ENCODE assay signal across 21 cellular contexts in the genomic region with DNA sequence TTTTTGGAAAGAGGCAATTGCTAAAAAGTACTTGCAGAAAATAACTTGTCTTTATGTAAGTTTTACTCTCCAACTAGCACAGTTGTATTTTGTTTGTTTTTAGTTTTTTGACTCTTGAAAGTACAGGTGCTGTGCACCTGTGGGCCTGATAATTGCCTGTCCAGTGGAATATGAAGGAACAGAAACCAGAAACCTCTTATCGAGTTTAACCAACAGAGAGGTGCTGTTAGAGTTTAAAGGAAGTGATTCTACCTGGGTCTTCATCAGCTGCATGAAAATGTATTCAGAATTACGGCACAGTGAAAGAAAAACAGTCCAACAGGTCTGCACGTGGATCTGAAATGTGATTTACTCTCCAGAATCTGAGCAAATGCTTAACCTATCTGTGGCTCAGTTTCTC.
"Had no signal": no experiment of that assay in that cellular context is flagged by ENCODE, and none has a peak within 500 bp of the region (broad histone marks: within the 10 kb centered on the region; RNA-seq: fewer than 3 reads in every experiment).

No MANE protein-coding gene starts in this region.

- H3K27me3 ChIP-seq: suprapubic skin, tibial artery had no signal

- H3K27ac ChIP-seq: suprapubic skin, tibial artery had no signal

- H3K9me3 ChIP-seq: mucosa of descending colon had no signal

- H3K4me3 ChIP-seq: mucosa of descending colon, suprapubic skin, tibial artery had no signal

- H3K4me1 ChIP-seq: suprapubic skin, tibial artery had no signal

- DNase-seq: activated CD4-positive, alpha-beta T cell treated with anti-CD3 and anti-CD28 coated beads for 36 hours; activated CD4-positive, CD25-positive, alpha-beta regulatory T cell; activated CD8-positive, alpha-beta memory T cell treated with anti-CD3 and anti-CD28 coated beads, Interleukin-2, amount 10 ng/mL, durations not matched to agents 7 days and 5 days; activated CD8-positive, alpha-beta T cell treated with anti-CD3 and anti-CD28 coated beads, Interleukin-2, amount 10 ng/mL, durations not matched to agents 7 days and 5 days; activated naive CD8-positive, alpha-beta T cell treated with anti-CD3 and anti-CD28 coated beads, Interleukin-2, amount 50 U/mL, for 24 hours; activated T-cell treated with anti-CD3 and anti-CD28 coated beads, Interleukin-2, amount 50 U/mL, for 48 hours; amygdala; central memory CD4-positive, alpha-beta T cell; head of caudate nucleus; hippocampal formation; left cardiac atrium; left ventricle myocardium superior; mucosa of descending colon; posterior cingulate gyrus; right cardiac atrium; stimulated activated naive CD4-positive, alpha-beta T cell; tibial artery had no signal

- ATAC-seq: activated CD4-positive, alpha-beta T cell treated with anti-CD3 and anti-CD28 coated beads for 36 hours; activated CD8-positive, alpha-beta memory T cell treated with anti-CD3 and anti-CD28 coated beads, Interleukin-2, amount 10 ng/mL, durations not matched to agents 7 days and 5 days; activated CD8-positive, alpha-beta T cell treated with anti-CD3 and anti-CD28 coated beads, Interleukin-2, amount 10 ng/mL, durations not matched to agents 7 days and 5 days; activated naive CD8-positive, alpha-beta T cell treated with anti-CD3 and anti-CD28 coated beads, Interleukin-2, amount 50 U/mL, for 24 hours; left cardiac atrium; left ventricle myocardium superior; mucosa of descending colon; natural killer cell treated with Interleukin-12 subunit alpha and Interleukin-12 subunit beta and Interleukin-15 and Interleukin-18, amount 100 ng/mL, for 72 hours; right cardiac atrium had no signal

- H3K36me3 ChIP-seq: suprapubic skin, tibial artery had no signal

- FAIRE-seq: endothelial cell of umbilical vein, keratinocyte had no signal
